1 cellular context compared by ENCODE assay signal in the genomic region with DNA sequence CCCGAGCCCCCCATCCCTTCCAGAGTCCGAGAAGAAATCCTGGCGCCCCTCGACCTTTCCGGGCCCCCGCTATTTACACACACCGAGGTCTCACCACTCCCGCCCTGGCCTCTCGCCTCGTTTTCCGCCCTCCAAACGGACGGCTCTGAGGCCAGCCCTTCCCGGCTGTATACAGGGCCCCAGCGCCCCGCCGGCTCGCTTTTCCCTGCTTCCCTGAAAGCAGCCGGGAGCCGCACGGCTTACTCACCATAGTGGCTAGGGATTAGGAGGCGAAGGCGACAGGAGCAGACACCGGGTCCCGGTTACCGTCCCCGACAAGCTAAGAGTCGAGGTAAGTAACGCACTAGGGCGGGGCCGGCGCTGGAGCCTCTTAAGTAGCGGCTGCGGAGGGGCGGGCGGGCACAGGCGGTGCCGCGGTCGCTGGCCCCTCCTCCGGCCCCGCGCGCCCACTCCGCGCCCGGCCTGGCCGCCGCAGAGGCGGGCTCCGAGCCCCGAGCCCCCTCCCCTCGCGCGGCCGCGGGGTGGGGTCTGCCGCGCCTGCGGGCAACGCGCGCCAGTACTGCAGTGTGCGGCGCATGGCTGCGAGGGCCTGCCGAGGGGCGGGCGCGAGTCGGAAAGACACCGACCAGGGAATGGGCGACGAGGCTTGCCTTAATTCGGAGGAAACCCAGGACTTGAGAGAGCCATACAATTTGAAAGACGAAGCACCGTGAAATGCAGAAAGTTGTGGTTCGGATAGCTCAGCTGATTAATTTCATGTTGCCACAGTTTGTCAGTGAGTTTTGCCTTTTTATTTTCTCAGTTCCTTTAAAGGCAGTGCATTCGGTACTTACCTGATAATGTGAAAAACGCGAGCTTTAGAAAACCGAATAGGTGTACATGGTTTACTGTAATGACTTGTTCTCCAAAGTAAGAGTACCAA.
TF ChIP-seq lines count a peak whose summit lies in the region.

A gene (minus strand): TSS at position 345 of the 922 bp plus-strand sequence. CDS start 95 bp downstream, at position 250.

TF ChIP-seq in HEK293, 187 proteins besides CTCF, POLR2A, EP300 and RAD21 (continued from another document):
- no peak for TF ChIP-seq FEZF1 (tag by site-specific recombination; IDR thresholded peaks at IDR 0.05)
- TF ChIP-seq ZNF202 (tag by site-specific recombination; IDR thresholded peaks at IDR 0.05; ENCODE audit: borderline replicate concordance) = no peak
- TF ChIP-seq, protein P1, sequence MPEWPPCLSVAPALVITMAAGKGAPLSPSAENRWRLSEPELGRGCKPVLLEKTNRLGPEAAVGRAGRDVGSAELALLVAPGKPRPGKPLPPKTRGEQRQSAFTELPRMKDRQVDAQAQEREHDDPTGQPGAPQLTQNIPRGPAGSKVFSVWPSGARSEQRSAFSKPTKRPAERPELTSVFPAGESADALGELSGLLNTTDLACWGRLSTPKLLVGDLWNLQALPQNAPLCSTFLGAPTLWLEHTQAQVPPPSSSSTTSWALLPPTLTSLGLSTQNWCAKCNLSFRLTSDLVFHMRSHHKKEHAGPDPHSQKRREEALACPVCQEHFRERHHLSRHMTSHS (tag by site-specific recombination; IDR thresholded peaks at IDR 0.05) = no peak
- TF ChIP-seq, protein P2, sequence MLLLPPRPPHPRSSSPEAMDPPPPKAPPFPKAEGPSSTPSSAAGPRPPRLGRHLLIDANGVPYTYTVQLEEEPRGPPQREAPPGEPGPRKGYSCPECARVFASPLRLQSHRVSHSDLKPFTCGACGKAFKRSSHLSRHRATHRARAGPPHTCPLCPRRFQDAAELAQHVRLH (tag by site-specific recombination; IDR thresholded peaks at IDR 0.05) = peak; percentile 66; the same call in 1 of the 2 replicates
- TF ChIP-seq ZNF544 (tag by site-specific recombination; IDR thresholded peaks at IDR 0.05) = no peak
- TF ChIP-seq ZNF114 (tag by site-specific recombination; IDR thresholded peaks at IDR 0.05) = no peak
- TF ChIP-seq ZNF776 (tag by site-specific recombination; IDR thresholded peaks at IDR 0.05; ENCODE audit: borderline replicate concordance) = no peak; the same call in 1 of the 2 replicates
- no peak for TF ChIP-seq ZNF626 (tag by site-specific recombination; IDR thresholded peaks at IDR 0.05)
- no peak for TF ChIP-seq ZNF112 (tag by site-specific recombination; IDR thresholded peaks at IDR 0.05)
- TF ChIP-seq ZNF146 (tag by site-specific recombination; IDR thresholded peaks at IDR 0.05) = no peak
- TF ChIP-seq ZNF248 (tag by site-specific recombination; IDR thresholded peaks at IDR 0.05) = no peak
- peak; percentile 51 for TF ChIP-seq ZNF623 (tag by site-specific recombination; IDR thresholded peaks at IDR 0.05)
- peak; percentile 74; the same call in 1 of the 2 replicates for TF ChIP-seq ZNF768 (tag by site-specific recombination; IDR thresholded peaks at IDR 0.05)
- TF ChIP-seq, protein P3, sequence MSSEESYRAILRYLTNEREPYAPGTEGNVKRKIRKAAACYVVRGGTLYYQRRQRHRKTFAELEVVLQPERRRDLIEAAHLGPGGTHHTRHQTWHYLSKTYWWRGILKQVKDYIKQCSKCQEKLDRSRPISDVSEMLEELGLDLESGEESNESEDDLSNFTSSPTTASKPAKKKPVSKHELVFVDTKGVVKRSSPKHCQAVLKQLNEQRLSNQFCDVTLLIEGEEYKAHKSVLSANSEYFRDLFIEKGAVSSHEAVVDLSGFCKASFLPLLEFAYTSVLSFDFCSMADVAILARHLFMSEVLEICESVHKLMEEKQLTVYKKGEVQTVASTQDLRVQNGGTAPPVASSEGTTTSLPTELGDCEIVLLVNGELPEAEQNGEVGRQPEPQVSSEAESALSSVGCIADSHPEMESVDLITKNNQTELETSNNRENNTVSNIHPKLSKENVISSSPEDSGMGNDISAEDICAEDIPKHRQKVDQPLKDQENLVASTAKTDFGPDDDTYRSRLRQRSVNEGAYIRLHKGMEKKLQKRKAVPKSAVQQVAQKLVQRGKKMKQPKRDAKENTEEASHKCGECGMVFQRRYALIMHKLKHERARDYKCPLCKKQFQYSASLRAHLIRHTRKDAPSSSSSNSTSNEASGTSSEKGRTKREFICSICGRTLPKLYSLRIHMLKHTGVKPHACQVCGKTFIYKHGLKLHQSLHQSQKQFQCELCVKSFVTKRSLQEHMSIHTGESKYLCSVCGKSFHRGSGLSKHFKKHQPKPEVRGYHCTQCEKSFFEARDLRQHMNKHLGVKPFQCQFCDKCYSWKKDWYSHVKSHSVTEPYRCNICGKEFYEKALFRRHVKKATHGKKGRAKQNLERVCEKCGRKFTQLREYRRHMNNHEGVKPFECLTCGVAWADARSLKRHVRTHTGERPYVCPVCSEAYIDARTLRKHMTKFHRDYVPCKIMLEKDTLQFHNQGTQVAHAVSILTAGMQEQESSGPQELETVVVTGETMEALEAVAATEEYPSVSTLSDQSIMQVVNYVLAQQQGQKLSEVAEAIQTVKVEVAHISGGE (tag by site-specific recombination; conservative IDR thresholded peaks at IDR 0.05; ENCODE audit: low read depth) = peak; percentile 43; the same call in 1 of the 2 replicates
- TF ChIP-seq ZNF843 (tag by site-specific recombination; IDR thresholded peaks at IDR 0.05) = no peak; the same call in 1 of the 2 replicates
- TF ChIP-seq ZSCAN23 (tag by site-specific recombination; IDR thresholded peaks at IDR 0.05) = 0 out of 2 replicates have a peak, but pooled peaks have one; percentile 80
- TF ChIP-seq SETDB1 (IDR thresholded peaks at IDR 0.05; ENCODE audit: insufficient read length, low read length) = no peak
- TF ChIP-seq ZNF658 (tag by site-specific recombination; IDR thresholded peaks at IDR 0.05) = no peak
- TF ChIP-seq ZNF274 (IDR thresholded peaks at IDR 0.05; ENCODE audit: low read length) = no peak
- no peak for TF ChIP-seq ZNF274 (tag by site-specific recombination; IDR thresholded peaks at IDR 0.05; ENCODE audit: borderline replicate concordance)
- TF ChIP-seq RBAK (tag by site-specific recombination; IDR thresholded peaks at IDR 0.05) = 0 out of 2 replicates have a peak, but pooled peaks have one; percentile 55
- TF ChIP-seq SP3 (tag by site-specific recombination; IDR thresholded peaks at IDR 0.05) = peak; percentile 56; the same call in 1 of the 2 replicates
- TF ChIP-seq ZNF514 (tag by site-specific recombination; IDR thresholded peaks at IDR 0.05) = no peak
- TF ChIP-seq, protein P4, sequence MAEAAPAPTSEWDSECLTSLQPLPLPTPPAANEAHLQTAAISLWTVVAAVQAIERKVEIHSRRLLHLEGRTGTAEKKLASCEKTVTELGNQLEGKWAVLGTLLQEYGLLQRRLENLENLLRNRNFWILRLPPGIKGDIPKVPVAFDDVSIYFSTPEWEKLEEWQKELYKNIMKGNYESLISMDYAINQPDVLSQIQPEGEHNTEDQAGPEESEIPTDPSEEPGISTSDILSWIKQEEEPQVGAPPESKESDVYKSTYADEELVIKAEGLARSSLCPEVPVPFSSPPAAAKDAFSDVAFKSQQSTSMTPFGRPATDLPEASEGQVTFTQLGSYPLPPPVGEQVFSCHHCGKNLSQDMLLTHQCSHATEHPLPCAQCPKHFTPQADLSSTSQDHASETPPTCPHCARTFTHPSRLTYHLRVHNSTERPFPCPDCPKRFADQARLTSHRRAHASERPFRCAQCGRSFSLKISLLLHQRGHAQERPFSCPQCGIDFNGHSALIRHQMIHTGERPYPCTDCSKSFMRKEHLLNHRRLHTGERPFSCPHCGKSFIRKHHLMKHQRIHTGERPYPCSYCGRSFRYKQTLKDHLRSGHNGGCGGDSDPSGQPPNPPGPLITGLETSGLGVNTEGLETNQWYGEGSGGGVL (tag by site-specific recombination; IDR thresholded peaks at IDR 0.05) = no peak
- TF ChIP-seq ZNF621 (tag by site-specific recombination; IDR thresholded peaks at IDR 0.05) = no peak
